8 cellular contexts compared by ENCODE assay signal in the genomic region with DNA sequence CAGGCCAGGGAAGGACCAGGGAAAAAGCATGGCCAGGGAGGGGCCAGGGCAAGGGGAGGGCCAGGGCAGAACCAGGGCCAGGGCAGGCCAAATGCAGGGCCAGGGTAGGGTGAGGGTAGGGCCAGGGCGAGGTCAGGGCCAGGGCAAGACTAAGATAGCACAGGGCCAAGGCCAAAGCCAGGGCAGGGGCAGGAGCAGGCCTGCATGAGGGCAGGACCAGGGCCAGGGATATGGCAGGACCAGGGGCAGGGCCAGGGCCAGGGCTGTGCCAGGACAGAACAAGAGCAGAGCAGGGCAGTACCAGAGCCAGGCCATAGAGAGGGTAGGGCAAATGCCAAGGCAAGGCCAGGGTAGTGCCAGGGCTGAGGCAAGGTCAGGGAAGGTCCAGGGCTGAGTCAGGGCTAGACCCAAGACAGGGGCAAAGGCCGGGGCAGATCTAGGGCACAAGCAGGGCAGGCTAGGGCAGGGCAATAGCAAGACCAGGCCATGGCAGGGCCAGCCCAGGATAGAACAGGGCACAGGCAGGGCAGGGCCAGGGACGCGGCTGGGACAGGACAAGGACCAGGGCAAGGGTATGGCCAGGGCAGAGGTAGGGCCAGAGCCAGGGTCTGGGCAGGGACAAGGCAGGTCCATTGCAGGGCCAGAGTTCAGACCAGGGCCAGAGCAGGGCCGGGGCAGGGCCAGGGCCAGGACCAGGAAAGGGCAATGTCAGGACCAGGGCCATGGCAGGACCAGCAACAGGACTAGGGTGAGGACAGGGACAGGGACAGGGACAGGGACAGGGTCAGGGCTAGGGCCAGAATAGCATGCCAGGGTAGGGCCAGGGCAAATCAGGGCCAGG. TPM values are rescaled to one million over a fixed set of nuclear protein-coding genes. Genes with fewer than 3 reads are reported as not detected.
DNase-seq lines count a peak whose midpoint lies in the region; ATAC-seq and TF ChIP-seq lines count a peak whose summit lies in the region.
"Not testable (repeated sequence)": the region's sequence is repeated elsewhere in the genome, so short reads cannot be mapped to it uniquely, and the experiment has no call there.

No MANE protein-coding gene starts in this region.

- not testable (repeated sequence) for H3K9me3 ChIP-seq in esophagus (ENCODE audit: control insufficient read depth in 2 of 2, insufficient read depth in 1 of 2, low read depth in 1 of 2, low read length in 1 of 2); mucosa of descending colon; upper lobe of right lung

- not testable (repeated sequence) for H3K27me3 ChIP-seq in esophagus (ENCODE audit: control insufficient read depth in 1 of 2, insufficient read depth in 2 of 2, low read length in 2 of 2); upper lobe of right lung

- not testable (repeated sequence) for H3K4me3 ChIP-seq in esophagus (ENCODE audit: low read depth in 1 of 2, low read length in 2 of 2); mucosa of descending colon; upper lobe of right lung

- ATAC-seq in Right ventricle myocardium inferior, upper lobe of right lung: not testable (repeated sequence)
- ATAC-seq in mucosa of descending colon (peak; percentile 5), sciatic nerve (peak; percentile 19)
- ATAC-seq in stimulated activated naive CD8-positive, alpha-beta T cell treated with anti-CD3 and anti-CD28 coated beads, Interleukin-15, amount 100 ng/mL, for 72 hours: peak; percentile 21

- H3K27ac ChIP-seq in C4-2B (peak overlapping the region; percentile 26), esophagus (ENCODE audit: low read depth in 2 of 2, low read length in 1 of 2) (peak overlapping the region; percentile 63 to 76)
- not testable (repeated sequence) for H3K27ac ChIP-seq in upper lobe of right lung

- H3K36me3 ChIP-seq in esophagus (ENCODE audit: control insufficient read depth in 2 of 2, insufficient read depth in 2 of 2, low read length in 1 of 2); mucosa of descending colon (ENCODE audit: low read depth); upper lobe of right lung: not testable (repeated sequence)

- H3K9me3 Mint-ChIP-seq in activated T-helper 1 cell treated with anti-CD3 and anti-CD28 coated beads, Interleukin-12 subunit alpha, Interleukin-12 subunit beta, Interleukin-2, Interleukin-4 antibody, amounts not matched to agents 30 ng/mL and 10 ng/mL and 1 ng/mL, durations not matched to agents 14 hours and 24 hours and 36 hours; stimulated activated naive CD8-positive, alpha-beta T cell treated with anti-CD3 and anti-CD28 coated beads, Interleukin-15, amount 100 ng/mL, for 72 hours: not testable (repeated sequence)

- not testable (repeated sequence) for H3K4me1 Mint-ChIP-seq in activated T-helper 1 cell treated with anti-CD3 and anti-CD28 coated beads, Interleukin-12 subunit alpha, Interleukin-12 subunit beta, Interleukin-2, Interleukin-4 antibody, amounts not matched to agents 30 ng/mL and 10 ng/mL and 1 ng/mL, durations not matched to agents 14 hours and 24 hours and 36 hours (ENCODE audit: low read depth); stimulated activated naive CD8-positive, alpha-beta T cell treated with anti-CD3 and anti-CD28 coated beads, Interleukin-15, amount 100 ng/mL, for 72 hours

- WGBS in esophagus, 2 donors: 79 to 81% methylated on average over 5 of the region's 5 CpGs

- peak overlapping the region; percentile 34 for H3K27ac Mint-ChIP-seq in activated T-helper 1 cell treated with anti-CD3 and anti-CD28 coated beads, Interleukin-12 subunit alpha, Interleukin-12 subunit beta, Interleukin-2, Interleukin-4 antibody, amounts not matched to agents 30 ng/mL and 10 ng/mL and 1 ng/mL, durations not matched to agents 14 hours and 24 hours and 36 hours
- H3K27ac Mint-ChIP-seq in stimulated activated naive CD8-positive, alpha-beta T cell treated with anti-CD3 and anti-CD28 coated beads, Interleukin-15, amount 100 ng/mL, for 72 hours: not testable (repeated sequence)

- H3K4me3 Mint-ChIP-seq in activated T-helper 1 cell treated with anti-CD3 and anti-CD28 coated beads, Interleukin-12 subunit alpha, Interleukin-12 subunit beta, Interleukin-2, Interleukin-4 antibody, amounts not matched to agents 30 ng/mL and 10 ng/mL and 1 ng/mL, durations not matched to agents 14 hours and 24 hours and 36 hours; stimulated activated naive CD8-positive, alpha-beta T cell treated with anti-CD3 and anti-CD28 coated beads, Interleukin-15, amount 100 ng/mL, for 72 hours: not testable (repeated sequence)

- intact Hi-C loops in activated T-helper 1 cell treated with anti-CD3 and anti-CD28 coated beads, Interleukin-12 subunit alpha, Interleukin-12 subunit beta, Interleukin-2, Interleukin-4 antibody, amounts not matched to agents 30 ng/mL and 10 ng/mL and 1 ng/mL, durations not matched to agents 14 hours and 24 hours and 36 hours (cut with micrococcal nuclease): loop anchor here (10.0 kb wide), 1 partner anchor 223 kb away; no protein-coding TSS in a partner anchor
- intact Hi-C loops in Right ventricle myocardium inferior (cut with DNase I); mucosa of descending colon (cut with DNase I, micrococcal nuclease); sciatic nerve (cut with DNase I); upper lobe of right lung (cut with DNase I): not testable (repeated sequence)

- H3K36me3 Mint-ChIP-seq in activated T-helper 1 cell treated with anti-CD3 and anti-CD28 coated beads, Interleukin-12 subunit alpha, Interleukin-12 subunit beta, Interleukin-2, Interleukin-4 antibody, amounts not matched to agents 30 ng/mL and 10 ng/mL and 1 ng/mL, durations not matched to agents 14 hours and 24 hours and 36 hours (ENCODE audit: low read depth): not testable (repeated sequence)

- not testable (repeated sequence) for H3K27me3 Mint-ChIP-seq in activated T-helper 1 cell treated with anti-CD3 and anti-CD28 coated beads, Interleukin-12 subunit alpha, Interleukin-12 subunit beta, Interleukin-2, Interleukin-4 antibody, amounts not matched to agents 30 ng/mL and 10 ng/mL and 1 ng/mL, durations not matched to agents 14 hours and 24 hours and 36 hours (ENCODE audit: insufficient read depth); stimulated activated naive CD8-positive, alpha-beta T cell treated with anti-CD3 and anti-CD28 coated beads, Interleukin-15, amount 100 ng/mL, for 72 hours

- not testable (repeated sequence) for DNase-seq in activated T-helper 1 cell treated with anti-CD3 and anti-CD28 coated beads, Interleukin-12 subunit alpha, Interleukin-12 subunit beta, Interleukin-2, Interleukin-4 antibody, amounts not matched to agents 30 ng/mL and 10 ng/mL and 1 ng/mL, durations not matched to agents 14 hours and 24 hours and 36 hours (ENCODE audit: low spot score); sciatic nerve (ENCODE audit: low spot score); stimulated activated naive CD8-positive, alpha-beta T cell treated with anti-CD3 and anti-CD28 coated beads, Interleukin-15, amount 100 ng/mL, for 72 hours
- DNase-seq in Right ventricle myocardium inferior (ENCODE audit: missing footprints) (peak; percentile 28), mucosa of descending colon (peak in 1 of 3 donors; percentile 38), upper lobe of right lung (peak; percentile 48)

- H3K4me1 ChIP-seq in esophagus (ENCODE audit: control insufficient read depth in 2 of 2, insufficient read depth in 2 of 2, low read length in 1 of 2): peaks cover 0 to 27% of the 10 kb centered on the region in 2 donors
- H3K4me1 ChIP-seq in mucosa of descending colon (ENCODE audit: low read depth); upper lobe of right lung: not testable (repeated sequence)

- not testable (repeated sequence) for TF ChIP-seq CTCF in C4-2B (conservative IDR thresholded peaks at IDR 0.05); mucosa of descending colon (IDR thresholded peaks at IDR 0.05); upper lobe of right lung (IDR thresholded peaks at IDR 0.05)

RNA-seq across cellular contexts. Expression of a gene that starts 39.3 kb away (rescaled TPM):
- total RNA-seq in activated T-helper 1 cell treated with anti-CD3 and anti-CD28 coated beads, Interleukin-12 subunit alpha, Interleukin-12 subunit beta, Interleukin-2, Interleukin-4 antibody, amounts not matched to agents 30 ng/mL and 10 ng/mL and 1 ng/mL, durations not matched to agents 14 hours and 24 hours and 36 hours: 18.7 and 19.4 TPM in 2 replicates
- polyA plus RNA-seq in esophagus: 1 to 10 TPM; 1.8 to 4.7 TPM
- total RNA-seq in Right ventricle myocardium inferior (4.1 TPM), mucosa of descending colon (10 to 100 TPM in 1 of 3 donors, 1 to 10 TPM in 2; 7.3 to 12.8 (median 7.4) TPM), sciatic nerve (13.7 TPM), upper lobe of right lung (5.7 TPM)
